In the genomic region with DNA sequence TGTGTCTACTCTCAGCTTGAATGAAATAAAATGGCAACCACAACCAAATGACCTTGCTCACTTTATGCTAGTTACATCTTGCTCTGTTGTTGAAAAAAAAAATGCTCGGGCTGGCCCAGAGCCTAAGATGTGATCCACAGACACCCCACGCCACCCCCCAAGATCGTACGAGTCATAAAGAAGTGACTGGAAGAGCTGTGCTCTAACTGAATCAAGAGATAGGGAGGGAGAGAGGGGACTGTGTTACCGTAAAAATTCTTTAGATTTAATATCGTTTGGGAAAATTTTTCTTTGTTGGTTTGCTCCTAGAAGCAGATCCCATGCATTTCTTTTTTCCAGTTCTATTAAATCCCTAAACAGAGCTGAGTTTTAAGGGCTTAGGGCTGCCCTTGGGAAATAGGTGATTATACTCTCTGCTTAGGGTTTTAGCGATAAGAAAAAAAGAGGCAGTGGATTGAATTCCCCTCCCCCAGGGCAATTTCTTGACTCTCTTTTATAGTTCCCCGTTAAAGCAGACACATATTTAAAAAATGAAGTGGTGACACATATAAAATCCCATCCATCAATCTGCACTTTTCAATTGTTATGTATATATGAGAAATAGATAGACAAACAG, we compare ENCODE assay signal across 16 cellular contexts. TPM values are rescaled to one million over a fixed set of nuclear protein-coding genes. Genes with fewer than 3 reads are reported as not detected.
DNase-seq lines count a peak whose midpoint lies in the region; ATAC-seq and TF ChIP-seq lines count a peak whose summit lies in the region.
"Had no signal": no experiment of that assay in that cellular context is flagged by ENCODE, and none has a peak within 500 bp of the region (broad histone marks: within the 10 kb centered on the region; RNA-seq: fewer than 3 reads in every experiment).

No MANE protein-coding gene starts in this region.

- no peaks in the 10 kb centered on the region for H3K9me2 ChIP-seq in SK-N-SH

- TF ChIP-seq CTCF in SK-N-SH (IDR thresholded peaks at IDR 0.05) = no peak
- TF ChIP-seq CTCF in foreskin keratinocyte (conservative IDR thresholded peaks at IDR 0.05) = no peak
- no peak for TF ChIP-seq CTCF in stomach (IDR thresholded peaks at IDR 0.05)

- H3K79me2 ChIP-seq in SK-N-SH (ENCODE audit: insufficient read depth) = peaks cover 100% of the 10 kb centered on the region

- TF ChIP-seq POLR2A in stomach (IDR thresholded peaks at IDR 0.05) = no peak

- peaks cover 16% of the 10 kb centered on the region for H3K36me3 Mint-ChIP-seq in activated CD8-positive, alpha-beta memory T cell treated with anti-CD3 and anti-CD28 coated beads, Interleukin-2, amount 10 ng/mL, durations not matched to agents 7 days and 5 days

- H3F3A ChIP-seq in SK-N-SH (replicated peaks; ENCODE audit: insufficient read depth) = peaks cover 60% of the 10 kb centered on the region

- CTCF ChIA-PET in activated CD8-positive, alpha-beta memory T cell treated with anti-CD3 and anti-CD28 coated beads, Interleukin-2, amount 10 ng/mL, durations not matched to agents 7 days and 5 days (lab: Charles Lee) = interaction anchor here (0.6 to 0.9 kb wide), 3 partner anchors 11 to 15 kb away, joined by 3 to 4 read pairs (median 3); partner anchors contain the start of gene MAML2
- CTCF ChIA-PET in SK-N-SH (lab: Yijun Ruan, JAX) = interaction anchor here (0.7 to 1.5 kb wide), 2 partner anchors 13 to 15 kb away, joined by 3 to 7 read pairs; partner anchors contain the start of gene MAML2

- H3K36me3 ChIP-seq in SK-N-SH (replicated peaks in 1 of 2; ENCODE audit: control insufficient read depth in 1 of 2, insufficient read depth in 2 of 2, low read length in 1 of 2) = peaks cover 2 to 18% of the 10 kb centered on the region in 2 experiments
- H3K36me3 ChIP-seq in subcutaneous abdominal adipose tissue (ENCODE audit: control insufficient read depth in 5 of 5, insufficient read depth in 5 of 5, low read length in 5 of 5) = no peaks in the 10 kb centered on the region
- no peaks in the 10 kb centered on the region for H3K36me3 ChIP-seq in stomach
- H3K36me3 ChIP-seq: upper lobe of right lung had no signal

- peaks cover 54% of the 10 kb centered on the region for H3K4me1 Mint-ChIP-seq in activated CD8-positive, alpha-beta memory T cell treated with anti-CD3 and anti-CD28 coated beads, Interleukin-2, amount 10 ng/mL, durations not matched to agents 7 days and 5 days

- TF ChIP-seq EP300 in SK-N-SH (IDR thresholded peaks at IDR 0.05; ENCODE audit: borderline replicate concordance in 1 of 2, low read depth in 1 of 2, low read length in 1 of 2) (peak in 1 of 2 experiments; percentile 27; a peak in 1 of 4 replicates), stomach (IDR thresholded peaks at IDR 0.05) (no peak)

- no peak for DNase-seq in activated CD8-positive, alpha-beta memory T cell treated with anti-CD3 and anti-CD28 coated beads, Interleukin-2, amount 10 ng/mL, durations not matched to agents 7 days and 5 days
- no peak for DNase-seq in activated CD8-positive, alpha-beta memory T cell treated with anti-CD3 and anti-CD28 coated beads for 24 hours
- DNase-seq in SK-N-SH (no peak), foreskin keratinocyte (peak in 1 of 2 donors; percentile 69), mucosa of gallbladder (ENCODE audit: low spot score) (no peak), stomach (no peak)
- DNase-seq: activated B cell treated with CpG ODN at 0.5 μM for 24 hours, cerebellar nuclear complex, Karpas-422, NCI-H345, upper lobe of right lung had no signal

- TF ChIP-seq RAD21 in SK-N-SH (IDR thresholded peaks at IDR 0.05; ENCODE audit: low read length) = no peak

- POLR2A ChIA-PET in SK-N-SH (lab: Yijun Ruan, JAX) = no interaction called here

- H3K27me3 Mint-ChIP-seq in activated CD8-positive, alpha-beta memory T cell treated with anti-CD3 and anti-CD28 coated beads, Interleukin-2, amount 10 ng/mL, durations not matched to agents 7 days and 5 days = no peaks in the 10 kb centered on the region
- H3K27me3 Mint-ChIP-seq: activated B cell treated with CpG ODN at 0.5 μM for 24 hours had no signal

- 0 out of 2 replicates have a peak overlapping the region, but pooled peaks have one; percentile 19 for H2AFZ ChIP-seq in SK-N-SH (ENCODE audit: low read depth)

- H3K4me3 ChIP-seq in SK-N-SH (ENCODE audit: low read depth in 2 of 2, low read length in 1 of 2) = peak overlapping the region in 1 of 2 experiments; percentile 36; a peak in 2 of 4 replicates
- no peak overlapping the region for H3K4me3 ChIP-seq in subcutaneous abdominal adipose tissue (ENCODE audit: low read depth in 1 of 5, low read length in 5 of 5)
- no peak overlapping the region for H3K4me3 ChIP-seq in stomach
- H3K4me3 ChIP-seq: SJSA1, skin epidermis, upper lobe of right lung had no signal

- H3K4me2 ChIP-seq in SK-N-SH = peak overlapping the region; percentile 61

- no peaks in the 10 kb centered on the region for H3K27me3 ChIP-seq in SK-N-SH (ENCODE audit: insufficient read depth)
- H3K27me3 ChIP-seq in foreskin keratinocyte = no peaks in the 10 kb centered on the region
- H3K27me3 ChIP-seq in subcutaneous abdominal adipose tissue (ENCODE audit: control insufficient read depth in 5 of 5, insufficient read depth in 4 of 5, low read length in 5 of 5) = no peaks in the 10 kb centered on the region
- no peaks in the 10 kb centered on the region for H3K27me3 ChIP-seq in stomach
- H3K27me3 ChIP-seq: SJSA1, upper lobe of right lung had no signal

- peaks cover 0 to 49% of the 10 kb centered on the region in 2 experiments for H3K4me1 ChIP-seq in SK-N-SH (ENCODE audit: control insufficient read depth in 1 of 2, insufficient read depth in 2 of 2, low read depth in 1 of 2, low read length in 1 of 2)
- peaks cover 39% of the 10 kb centered on the region for H3K4me1 ChIP-seq in foreskin keratinocyte
- peaks cover 5 to 57% (median 49%) of the 10 kb centered on the region in 5 donors for H3K4me1 ChIP-seq in subcutaneous abdominal adipose tissue (ENCODE audit: control insufficient read depth in 5 of 5, insufficient read depth in 5 of 5, low read length in 5 of 5)
- H3K4me1 ChIP-seq in stomach = peaks cover 3 to 52% (median 15%) of the 10 kb centered on the region in 4 donors

- no peak overlapping the region for H3K4me3 Mint-ChIP-seq in activated CD8-positive, alpha-beta memory T cell treated with anti-CD3 and anti-CD28 coated beads, Interleukin-2, amount 10 ng/mL, durations not matched to agents 7 days and 5 days
- H3K4me3 Mint-ChIP-seq: activated B cell treated with CpG ODN at 0.5 μM for 24 hours had no signal

- H4K20me1 ChIP-seq in SK-N-SH (ENCODE audit: insufficient read depth) = no peaks in the 10 kb centered on the region; the same call in 1 of the 2 replicates

- WGBS in SK-N-SH (ENCODE audit: low lambda C conversion rate) = 31% methylated on average over 8 of the region's 8 CpGs
- 81 to 93% (median 90%) methylated on average over 8 of the region's 8 CpGs for WGBS in stomach, 5 donors

- no peaks in the 10 kb centered on the region for H3K9me3 Mint-ChIP-seq in activated CD8-positive, alpha-beta memory T cell treated with anti-CD3 and anti-CD28 coated beads, Interleukin-2, amount 10 ng/mL, durations not matched to agents 7 days and 5 days (ENCODE audit: low read depth)
- H3K9me3 Mint-ChIP-seq: activated B cell treated with CpG ODN at 0.5 μM for 24 hours; activated T-helper 2 cell treated with anti-CD3 and anti-CD28 coated beads, Interferon-gamma antibody, Interleukin-2, Interleukin-4, amounts not matched to agents 10 μg/mL and 5 μg/mL and 100 μg/mL, durations not matched to agents 14 hours and 24 hours and 36 hours had no signal

- H3K27ac ChIP-seq in SK-N-SH (ENCODE audit: low read depth in 2 of 2, low read length in 1 of 2) (peak overlapping the region; percentile 41 to 65), foreskin keratinocyte (peak overlapping the region; percentile 53), subcutaneous abdominal adipose tissue (ENCODE audit: low read depth, low read length) (peak overlapping the region; percentile 37), stomach (no peak overlapping the region)
- H3K27ac ChIP-seq: SJSA1 had no signal

- H3K27ac Mint-ChIP-seq in activated CD8-positive, alpha-beta memory T cell treated with anti-CD3 and anti-CD28 coated beads, Interleukin-2, amount 10 ng/mL, durations not matched to agents 7 days and 5 days = peak overlapping the region; percentile 18
- H3K27ac Mint-ChIP-seq: activated B cell treated with CpG ODN at 0.5 μM for 24 hours had no signal

- H3K9me3 ChIP-seq in SK-N-SH = no peaks in the 10 kb centered on the region
- H3K9me3 ChIP-seq in subcutaneous abdominal adipose tissue (ENCODE audit: control insufficient read depth in 5 of 5, low read length in 5 of 5) = no peaks in the 10 kb centered on the region
- H3K9me3 ChIP-seq in stomach = no peaks in the 10 kb centered on the region
- H3K9me3 ChIP-seq: SJSA1, upper lobe of right lung had no signal

- intact Hi-C loops in stomach (cut with DNase I; ENCODE audit: low total_unique reads) = no loop called here

- no peak for ATAC-seq in activated CD8-positive, alpha-beta memory T cell treated with anti-CD3 and anti-CD28 coated beads, Interleukin-2, amount 10 ng/mL, durations not matched to agents 7 days and 5 days
- peak; percentile 56 for ATAC-seq in foreskin keratinocyte
- no peak for ATAC-seq in HG03521 (IDR thresholded peaks at IDR 0.05; ENCODE audit: unreplicated experiment)

- H3K9ac ChIP-seq in SK-N-SH = peak overlapping the region; percentile 52
- no peak overlapping the region for H3K9ac ChIP-seq in subcutaneous abdominal adipose tissue (ENCODE audit: low read length in 5 of 5)

TF ChIP-seq in SK-N-SH, 30 proteins besides CTCF, POLR2A, EP300 and RAD21 (continues in another document):
- TF ChIP-seq TCF12 (IDR thresholded peaks at IDR 0.05) (0 out of 2 replicates have a peak, but pooled peaks have one; percentile 12), ELF1 (IDR thresholded peaks at IDR 0.05) (no peak), USF1 (IDR thresholded peaks at IDR 0.05; ENCODE audit: borderline replicate concordance, low read depth) (no peak), TEAD4 (IDR thresholded peaks at IDR 0.05; ENCODE audit: borderline replicate concordance, insufficient read depth) (no peak), NRF1 (IDR thresholded peaks at IDR 0.05; ENCODE audit: low read depth, low read length) (no peak)

RNA-seq across cellular contexts. Expression of gene MAML2, which starts 14.5 kb away (rescaled TPM):
- total RNA-seq in activated CD8-positive, alpha-beta memory T cell treated with anti-CD3 and anti-CD28 coated beads, Interleukin-2, amount 10 ng/mL, durations not matched to agents 7 days and 5 days = 10 to 100 TPM; 12.7 to 14.5 TPM
- polyA plus RNA-seq in SK-N-SH (2012; rRNA removed) (20.1 and 24.5 TPM in 2 replicates), foreskin keratinocyte (0.96 and 1.1 TPM in 2 replicates), stomach (1 to 10 TPM; 1.3 to 3.4 (median 3.0) TPM)
- 16.5 and 20.7 TPM in 2 replicates for polyA plus RNA-seq in SK-N-SH (2012; cell fraction: cytosol; rRNA removed)
- 8.9 and 22.7 TPM in 2 replicates for polyA plus RNA-seq in SK-N-SH (2012; cell fraction: nucleus; rRNA removed)
- total RNA-seq in foreskin keratinocyte (6.0 and 6.2 TPM in 2 replicates), mucosa of gallbladder (14.3 TPM), stomach (10 to 100 TPM in 4 of 5 donors, 1 to 10 TPM in 1; 7.8 to 22.8 (median 17.4) TPM)

Comparison
In these comparisons a context has a peak if more than half of its experiments do, and no peak if none do; other contexts are left out.
1. H3K27ac ChIP-seq: peak in SK-N-SH (2 of 2), foreskin keratinocyte (single experiment) and subcutaneous abdominal adipose tissue (single experiment); none in stomach (0 of 5).